ENCODE assay signal across 19 cellular contexts in the genomic region with DNA sequence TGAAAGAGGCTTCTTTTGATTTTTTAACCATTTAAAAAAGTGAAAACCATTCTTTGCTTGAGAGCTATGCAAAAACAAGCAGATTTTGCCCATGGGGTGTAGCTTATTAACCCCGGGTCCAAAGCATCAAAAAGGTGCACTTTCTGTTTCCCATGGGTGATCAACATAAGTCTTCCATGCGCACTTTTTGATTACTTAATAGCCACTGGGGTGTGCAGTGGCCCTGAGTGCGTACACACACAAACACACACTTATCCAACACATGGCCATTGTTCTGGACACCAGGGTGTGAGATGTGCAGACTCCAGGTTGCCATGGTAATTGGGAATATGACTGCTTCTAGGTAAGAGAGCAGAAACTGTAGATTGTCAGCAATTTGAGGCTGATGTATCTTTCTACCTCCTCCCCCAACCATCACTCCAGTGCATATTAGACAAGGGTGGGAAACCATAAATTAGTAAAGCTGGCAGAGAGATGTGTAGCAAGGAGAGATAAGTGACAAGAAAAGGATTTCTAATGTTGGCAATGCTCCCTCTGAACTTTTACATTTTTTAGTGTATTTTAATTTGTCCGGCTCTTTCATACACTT.
"Had no signal": no experiment of that assay in that cellular context is flagged by ENCODE, and none has a peak within 500 bp of the region (broad histone marks: within the 10 kb centered on the region; RNA-seq: fewer than 3 reads in every experiment).

No MANE protein-coding gene starts in this region.

- H3K4me1 ChIP-seq: gastrocnemius medialis, spleen, upper lobe of left lung had no signal

- H3K9me3 ChIP-seq: gastrocnemius medialis, heart left ventricle, ovary, spleen, upper lobe of left lung had no signal

- H3K27me3 ChIP-seq: dorsolateral prefrontal cortex, gastrocnemius medialis, heart left ventricle, ovary, spleen, upper lobe of left lung had no signal

- ATAC-seq: gastrocnemius medialis; heart left ventricle; sciatic nerve; stimulated activated naive CD8-positive, alpha-beta T cell treated with anti-CD3 and anti-CD28 coated beads, Interleukin-15, amount 100 ng/mL, for 72 hours had no signal

- H3K4me1 Mint-ChIP-seq: endodermal cell, naive B cell had no signal

- H3K27ac Mint-ChIP-seq: activated naive CD4-positive, alpha-beta T cell treated with anti-CD3 and anti-CD28 coated beads for 36 hours; endodermal cell; naive B cell; stimulated activated naive CD8-positive, alpha-beta T cell treated with anti-CD3 and anti-CD28 coated beads, Interleukin-15, amount 100 ng/mL, for 72 hours had no signal

- DNase-seq: activated CD4-positive, alpha-beta T cell treated with anti-CD3 and anti-CD28 coated beads for 1 hour; activated CD4-positive, alpha-beta T cell treated with anti-CD3 and anti-CD28 coated beads, Interleukin-2, amount 50 U/mL, for 4 hours; activated naive CD4-positive, alpha-beta T cell treated with anti-CD3 and anti-CD28 coated beads for 36 hours; activated T-cell treated with anti-CD3 and anti-CD28 coated beads for 4 hours; dorsolateral prefrontal cortex; endodermal cell; gastrocnemius medialis; heart left ventricle; left cardiac atrium; midbrain; naive B cell; ovary; spleen; stimulated activated CD4-positive, alpha-beta T cell treated with anti-CD3 and anti-CD28 coated beads, Interleukin-1b, Interleukin-23, amount 100 ng/mL, for 48 hours; stimulated activated naive CD8-positive, alpha-beta T cell treated with anti-CD3 and anti-CD28 coated beads, Interleukin-15, amount 100 ng/mL, for 72 hours; T1000; upper lobe of left lung had no signal

- H3K36me3 ChIP-seq: gastrocnemius medialis, heart left ventricle, ovary, spleen, upper lobe of left lung had no signal

- H3K4me3 Mint-ChIP-seq: activated naive CD4-positive, alpha-beta T cell treated with anti-CD3 and anti-CD28 coated beads for 36 hours; endodermal cell; naive B cell; stimulated activated naive CD8-positive, alpha-beta T cell treated with anti-CD3 and anti-CD28 coated beads, Interleukin-15, amount 100 ng/mL, for 72 hours had no signal

- H3K36me3 Mint-ChIP-seq: naive B cell had no signal

- H3K9me3 Mint-ChIP-seq: activated naive CD4-positive, alpha-beta T cell treated with anti-CD3 and anti-CD28 coated beads for 36 hours; endodermal cell; stimulated activated naive CD8-positive, alpha-beta T cell treated with anti-CD3 and anti-CD28 coated beads, Interleukin-15, amount 100 ng/mL, for 72 hours had no signal

- H3K27ac ChIP-seq: dorsolateral prefrontal cortex, gastrocnemius medialis, heart left ventricle, ovary, spleen, upper lobe of left lung had no signal

- H3K4me3 ChIP-seq: dorsolateral prefrontal cortex, gastrocnemius medialis, heart left ventricle, lung, ovary, spleen, upper lobe of left lung had no signal
